In genomic region chr21:31509108-31510017, GRCh38 we compare ENCODE assay signal across 8 cellular contexts.
DNase-seq lines count a peak whose midpoint lies in the region; ATAC-seq and TF ChIP-seq lines count a peak whose summit lies in the region.

No MANE protein-coding gene starts in this region.

- H3K27me3 ChIP-seq in BLaER1 = no peaks in the 10 kb centered on the region
- no peaks in the 10 kb centered on the region for H3K27me3 ChIP-seq in HUES48 (ENCODE audit: control insufficient read depth, insufficient read depth, low read length)
- H3K27me3 ChIP-seq in aorta (ENCODE audit: control insufficient read depth in 1 of 2, insufficient read depth in 2 of 2, low read length in 1 of 2) = no peaks in the 10 kb centered on the region

- WGBS in aorta, 2 donors = 57 to 62% methylated on average over 18 of the region's 18 CpGs

- H3K27ac Mint-ChIP-seq in neural crest cell (ENCODE audit: unreplicated experiment) = peak overlapping the region; percentile 87

- ATAC-seq in GM19397 (IDR thresholded peaks at IDR 0.05; ENCODE audit: unreplicated experiment) = peak; percentile 46
- no peak for ATAC-seq in aorta (ENCODE audit: low FRiP score)

- no peaks in the 10 kb centered on the region for H3K9me3 Mint-ChIP-seq in neural crest cell

- H3K9ac ChIP-seq in BLaER1 (no peak overlapping the region), HUES48 (ENCODE audit: low read depth, low read length) (0 out of 2 replicates have a peak overlapping the region, but pooled peaks have one; percentile 20)

- H3K4me1 ChIP-seq in BLaER1 (peaks cover 17% of the 10 kb centered on the region), HUES48 (ENCODE audit: control insufficient read depth, insufficient read depth, low read length) (peaks cover 29% of the 10 kb centered on the region), aorta (ENCODE audit: control insufficient read depth in 1 of 2, insufficient read depth in 2 of 2, low read length in 2 of 2) (no peaks in the 10 kb centered on the region)

- 0 out of 2 replicates have a peak overlapping the region, but pooled peaks have one; percentile 9 for H3K27ac ChIP-seq in BLaER1
- peak overlapping the region; percentile 63 for H3K27ac ChIP-seq in HUES48 (ENCODE audit: low read depth, low read length)
- no peak overlapping the region for H3K27ac ChIP-seq in aorta (ENCODE audit: low read depth in 1 of 2, low read length in 2 of 2)

- peak; percentile 59 for TF ChIP-seq CTCF in neural crest cell (conservative IDR thresholded peaks at IDR 0.05)

- H3K4me3 ChIP-seq in BLaER1 (no peak overlapping the region), HUES48 (ENCODE audit: low read depth, low read length) (no peak overlapping the region), aorta (ENCODE audit: low read length in 2 of 2) (no peak overlapping the region)

- H3K9me3 ChIP-seq in BLaER1 (no peaks in the 10 kb centered on the region; the same call in 1 of the 2 replicates), HUES48 (ENCODE audit: control insufficient read depth, insufficient read depth, low read length) (no peaks in the 10 kb centered on the region), aorta (ENCODE audit: control insufficient read depth, low read length) (no peaks in the 10 kb centered on the region)

- intact Hi-C loops in aorta (cut with DNase I) = no loop called here

- no peak overlapping the region for H3K4me3 Mint-ChIP-seq in neural crest cell

- H3K4me1 Mint-ChIP-seq in neural crest cell = peaks cover 29% of the 10 kb centered on the region

- peak overlapping the region; percentile 12; the same call in 1 of the 2 replicates for H3K4me2 ChIP-seq in BLaER1

- H3K36me3 Mint-ChIP-seq in neural crest cell (ENCODE audit: low read depth) = no peaks in the 10 kb centered on the region

- H3K27me3 Mint-ChIP-seq in neural crest cell (ENCODE audit: low read depth) = no peaks in the 10 kb centered on the region

- H3K36me3 ChIP-seq in BLaER1 (0 out of 2 replicates have a peak, but pooled peaks cover 5% of the 10 kb centered on the region), HUES48 (ENCODE audit: control insufficient read depth, insufficient read depth, low read length) (no peaks in the 10 kb centered on the region), aorta (ENCODE audit: control insufficient read depth in 1 of 2, insufficient read depth in 2 of 2, low read length in 1 of 2) (no peaks in the 10 kb centered on the region)

- DNase-seq in T-helper 9 cell (peak; percentile 51), amygdala (lab: John Stamatoyannopoulos, UW) (peak in 38 of 56 donors; percentile 7 to 82 (median 31)), neural crest cell (ENCODE audit: low read depth, low spot score) (peak; percentile 12), aorta (no peak), GM03348 (ENCODE audit: low spot score) (no peak)

- H4K20me1 ChIP-seq in BLaER1 = no peaks in the 10 kb centered on the region

Comparison
In these comparisons a context has a peak if more than half of its experiments do, and no peak if none do; other contexts are left out.
1. H3K27ac ChIP-seq: peak in BLaER1 (single experiment) and HUES48 (single experiment); none in aorta (0 of 2).
2. DNase-seq: peak in T-helper 9 cell (single experiment), amygdala (38 of 56) and neural crest cell (single experiment); none in aorta (0 of 2) and GM03348 (single experiment).